8 cellular contexts compared by ENCODE assay signal in the genomic region with DNA sequence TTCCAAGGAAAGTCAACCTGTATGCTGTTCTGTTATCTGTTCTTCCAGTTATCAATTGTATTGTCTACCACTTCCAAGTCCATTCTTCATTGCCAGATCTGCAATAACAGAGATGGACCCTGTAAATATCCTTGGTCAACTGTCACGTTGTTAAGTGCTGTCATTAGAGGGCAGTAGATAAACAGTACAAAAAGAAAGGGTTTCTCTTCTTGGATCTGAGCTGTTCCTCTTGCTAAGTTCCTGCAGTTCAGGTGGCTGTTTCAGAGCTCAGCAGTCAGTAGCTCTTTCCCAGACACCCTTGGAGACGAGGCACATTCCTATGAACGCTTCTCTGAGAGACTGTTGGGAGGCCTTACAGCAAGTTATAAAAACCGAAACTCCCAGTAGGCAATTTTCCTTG.
DNase-seq lines count a peak whose midpoint lies in the region; ATAC-seq, FAIRE-seq and TF ChIP-seq lines count a peak whose summit lies in the region.

No MANE protein-coding gene starts in this region.

- no peaks in the 10 kb centered on the region for H3K4me1 ChIP-seq in adipocyte (ENCODE audit: control insufficient read depth, insufficient read depth, low read length)

- TF ChIP-seq CTCF in D721Med (IDR thresholded peaks at IDR 0.05; ENCODE audit: insufficient read depth, missing control alignments) = peak; percentile 41

- FAIRE-seq in D721Med (lab: Jason Lieb, UNC) = no peak

- peak; percentile 70 for ATAC-seq in HG03342 (IDR thresholded peaks at IDR 0.05; ENCODE audit: unreplicated experiment)
- no peak for ATAC-seq in HG03457 (IDR thresholded peaks at IDR 0.05; ENCODE audit: unreplicated experiment)

- DNase-seq in D721Med (ENCODE audit: insufficient read length, low spot score) = no peak
- peak; percentile 68 for DNase-seq in adipocyte (ENCODE audit: low read depth)
- peak; percentile 50 for DNase-seq in kidney tubule cell (ENCODE audit: low spot score)
- DNase-seq in NCI-H2081 treated with DMSO at 0.1 percent for 48 hours (lab: John Stamatoyannopoulos, UW) = no peak
- no peak for DNase-seq in DMS153 treated with DMSO at 0.1 percent for 48 hours (lab: John Stamatoyannopoulos, UW; ENCODE audit: unreplicated experiment)
- no peak for DNase-seq in OCI-M2 (lab: John Stamatoyannopoulos, UW; ENCODE audit: unreplicated experiment)

- no peaks in the 10 kb centered on the region for H3K27me3 ChIP-seq in adipocyte (replicated peaks; ENCODE audit: control insufficient read depth, insufficient read depth, low read length)

- no peaks in the 10 kb centered on the region for H3K36me3 ChIP-seq in adipocyte (ENCODE audit: control insufficient read depth, insufficient read depth, low read length, severe bottlenecking)

- no peak overlapping the region for H3K4me3 ChIP-seq in adipocyte (ENCODE audit: low read length)

- H3K9me3 ChIP-seq in adipocyte (ENCODE audit: control insufficient read depth, low read length) = peaks cover 3% of the 10 kb centered on the region

- no peak overlapping the region for H3K9ac ChIP-seq in adipocyte (ENCODE audit: low read length)

Comparison
In these comparisons a context has a peak if more than half of its experiments do, and no peak if none do; other contexts are left out.
1. DNase-seq: peak in adipocyte (single experiment) and kidney tubule cell (single experiment); none in D721Med (single experiment), NCI-H2081 treated with DMSO at 0.1 percent for 48 hours (single experiment), DMS153 treated with DMSO at 0.1 percent for 48 hours (single experiment) and OCI-M2 (single experiment).